In the genomic region with DNA sequence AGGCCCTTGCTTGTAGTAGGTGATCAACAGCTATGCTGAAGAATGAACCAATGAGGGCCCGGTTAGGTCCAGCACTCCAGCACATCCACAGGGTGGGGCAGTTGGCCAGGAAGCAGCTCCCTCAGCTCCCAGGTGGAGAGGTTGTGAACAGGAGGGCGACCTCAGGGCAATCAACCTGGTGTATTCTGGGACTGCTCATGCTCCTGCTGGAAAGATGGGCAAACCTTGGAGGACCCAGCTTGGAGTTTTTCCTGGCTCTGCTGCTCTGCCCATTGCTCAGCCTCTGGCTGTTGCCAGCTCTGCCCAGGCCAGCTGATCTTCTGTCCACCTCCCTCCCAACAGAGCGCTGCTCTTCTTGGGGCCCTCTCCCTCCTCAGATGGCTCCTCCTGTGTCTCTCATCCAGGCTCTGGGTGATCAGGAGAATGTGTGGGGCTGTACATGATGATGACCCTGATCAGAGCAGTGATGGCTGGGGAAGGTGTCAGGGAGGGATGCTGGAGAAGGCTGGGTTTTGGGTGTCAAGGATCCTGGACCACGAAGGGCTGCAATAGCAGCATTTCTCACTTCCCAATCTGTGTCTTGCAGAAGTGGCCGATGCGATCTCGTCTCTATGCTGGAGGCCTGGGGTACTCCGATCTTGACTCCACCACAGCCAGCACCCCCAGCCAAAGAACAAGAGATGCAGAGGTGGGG, we compare ENCODE assay signal across 21 cellular contexts. TPM values are rescaled to one million over a fixed set of nuclear protein-coding genes. Genes with fewer than 3 reads are reported as not detected.
DNase-seq lines count a peak whose midpoint lies in the region; ATAC-seq, FAIRE-seq and TF ChIP-seq lines count a peak whose summit lies in the region.
"Had no signal": no experiment of that assay in that cellular context is flagged by ENCODE, and none has a peak within 500 bp of the region (broad histone marks: within the 10 kb centered on the region; RNA-seq: fewer than 3 reads in every experiment).

No MANE protein-coding gene starts in this region.

- H3K27ac ChIP-seq in HEK293 (ENCODE audit: extremely low read depth, low read depth, low read length) (no peak overlapping the region), RWPE2 (ENCODE audit: poor library complexity, severe bottlenecking) (no peak overlapping the region), HepG2 (ENCODE audit: extremely low read length, insufficient read depth, low read length) (no peak overlapping the region), prostate gland (no peak overlapping the region)
- H3K27ac ChIP-seq: body of pancreas, neutrophil, right atrium auricular region, suprapubic skin had no signal

- peak; percentile 26 for DNase-seq in COLO668 (lab: John Stamatoyannopoulos, UW; ENCODE audit: unreplicated experiment)
- no peak for DNase-seq in RWPE2 (ENCODE audit: low spot score)
- peak; percentile 74 for DNase-seq in HepG2 (ENCODE audit: low spot score)
- no peak for DNase-seq in T-helper 2 cell
- no peak for DNase-seq in GM20000 (ENCODE audit: low spot score)
- no peak for DNase-seq in prostate gland (ENCODE audit: low spot score)
- DNase-seq: activated CD4-positive, alpha-beta T cell treated with anti-CD3 and anti-CD28 coated beads, Interleukin-2, amount 50 U/mL, for 4 hours; activated T-cell treated with anti-CD3 and anti-CD28 coated beads, Interleukin-2, amount 50 U/mL, for 1 hour; body of pancreas; dermis blood vessel endothelial cell; islet precursor cell; NCI-H1092; NCI-H2227 treated with DMSO at 0.1 percent for 48 hours; stimulated activated CD4-positive, alpha-beta T cell treated with anti-CD3 and anti-CD28 coated beads, Interleukin-1b, Interleukin-23, amount 100 ng/mL, for 48 hours had no signal

- H2AFZ ChIP-seq in HepG2 (ENCODE audit: low read length): no peak overlapping the region

- H3K36me3 ChIP-seq in HEK293 (ENCODE audit: control insufficient read depth in 2 of 2, insufficient read depth in 1 of 2, low read length in 2 of 2): no peaks in the 10 kb centered on the region
- no peaks in the 10 kb centered on the region for H3K36me3 ChIP-seq in RWPE2 (ENCODE audit: low read depth)
- H3K36me3 ChIP-seq in HepG2 (replicated peaks in 1 of 2; ENCODE audit: control insufficient read depth in 1 of 2, insufficient read depth in 2 of 2, low read length in 2 of 2): no peaks in the 10 kb centered on the region
- no peaks in the 10 kb centered on the region for H3K36me3 ChIP-seq in prostate gland
- H3K36me3 ChIP-seq: neutrophil, right atrium auricular region, suprapubic skin had no signal

- H3K4me1 ChIP-seq in HEK293 (ENCODE audit: control insufficient read depth, insufficient read depth, low read length) (no peaks in the 10 kb centered on the region), RWPE2 (ENCODE audit: insufficient read depth, poor library complexity, severe bottlenecking) (no peaks in the 10 kb centered on the region), HepG2 (ENCODE audit: insufficient read depth, low read length) (peaks cover 72% of the 10 kb centered on the region), prostate gland (replicated peaks) (no peaks in the 10 kb centered on the region)
- H3K4me1 ChIP-seq: body of pancreas, suprapubic skin had no signal

- H3K4me3 ChIP-seq in HEK293 (ENCODE audit: low read depth, low read length) (no peak overlapping the region), RWPE2 (ENCODE audit: severe bottlenecking) (no peak overlapping the region), HepG2 (replicated peaks in 1 of 3; ENCODE audit: insufficient read depth in 1 of 3, low read depth in 2 of 3, low read length in 3 of 3) (no peak overlapping the region), prostate gland (no peak overlapping the region)
- H3K4me3 ChIP-seq: body of pancreas, right atrium auricular region, suprapubic skin had no signal

- no peaks in the 10 kb centered on the region for H3K79me2 ChIP-seq in HepG2 (ENCODE audit: insufficient read depth, low read length)

- no peaks in the 10 kb centered on the region for H4K20me1 ChIP-seq in HepG2 (ENCODE audit: insufficient read depth, low read length)

- CTCF ChIA-PET in HEK293 (lab: Yijun Ruan, JAX): interaction anchor here (0.5 to 4.5 kb wide), 7 partner anchors 14 to 299 kb away, joined by 3 to 22 read pairs (median 3); no protein-coding TSS in a partner anchor
- CTCF ChIA-PET in HepG2 (lab: Yijun Ruan, JAX; ENCODE audit: low intra/inter-chr PET ratio, low total read pairs): interaction anchor here (2.5 kb wide), 1 partner anchor 39 kb away, joined by 22 read pairs; no protein-coding TSS in a partner anchor

- peak; percentile 87 for FAIRE-seq in HepG2 (lab: Jason Lieb, UNC)
- FAIRE-seq: H54 had no signal

- intact Hi-C loops in HepG2 (cut with micrococcal nuclease; ENCODE audit: unreplicated experiment) (loop anchor here (1.0 to 2.0 kb wide), 2 partner anchors 19 to 39 kb away; no protein-coding TSS in a partner anchor), prostate gland (cut with DNase I) (no loop called here)

- H3K4me2 ChIP-seq in HepG2 (ENCODE audit: low read depth, low read length): no peak overlapping the region; the same call in 1 of the 2 replicates

- peak; percentile 97 for TF ChIP-seq RAD21 in HepG2 (CRISPR knock-in tag; IDR thresholded peaks at IDR 0.05)

- no peak overlapping the region for H3K9ac ChIP-seq in HepG2 (ENCODE audit: insufficient read depth, low read depth, low read length)

- in situ Hi-C loops in HepG2 (cut with HindIII; ENCODE audit: extremely low pct_ligation_motif_present, low pct_unique_long_range_greater_than_20kb): loop anchor here (5.0 kb wide), 1 partner anchor 35 kb away; no protein-coding TSS in a partner anchor

- H3K27me3 ChIP-seq in RWPE2 (ENCODE audit: insufficient read depth, poor library complexity, severe bottlenecking): no peaks in the 10 kb centered on the region
- H3K27me3 ChIP-seq in HepG2 (ENCODE audit: control insufficient read depth in 1 of 2, insufficient read depth in 2 of 2, low read length in 2 of 2): peaks cover 0 to 2% of the 10 kb centered on the region in 2 experiments; a peak in 2 of 5 replicates
- no peaks in the 10 kb centered on the region for H3K27me3 ChIP-seq in prostate gland (replicated peaks; ENCODE audit: insufficient read depth)
- H3K27me3 ChIP-seq: body of pancreas, neutrophil, right atrium auricular region had no signal

- ATAC-seq in RWPE2 (ENCODE audit: low read depth) (peak; percentile 47; the same call in 1 of the 3 replicates), HepG2 (peak; percentile 92), HG02759 (IDR thresholded peaks at IDR 0.05; ENCODE audit: unreplicated experiment) (no peak)
- ATAC-seq: body of pancreas had no signal

- no peaks in the 10 kb centered on the region for H3K9me3 ChIP-seq in HEK293 (ENCODE audit: control insufficient read depth, insufficient read depth, low read depth, low read length)
- H3K9me3 ChIP-seq in RWPE2 (ENCODE audit: severe bottlenecking): no peaks in the 10 kb centered on the region
- no peaks in the 10 kb centered on the region for H3K9me3 ChIP-seq in HepG2 (ENCODE audit: low read length)
- no peaks in the 10 kb centered on the region for H3K9me3 ChIP-seq in prostate gland
- H3K9me3 ChIP-seq: body of pancreas, neutrophil, right atrium auricular region, suprapubic skin had no signal

- TF ChIP-seq POLR2A in HepG2 (IDR thresholded peaks at IDR 0.05; ENCODE audit: insufficient read depth in 1 of 2, low read depth in 2 of 2, low read length in 2 of 2) (no peak), prostate gland (IDR thresholded peaks at IDR 0.05) (no peak)

- 58% methylated on average over 5 of the region's 8 CpGs for WGBS in HepG2 (ENCODE audit: low lambda C conversion rate)
- 84% methylated on average over 8 of the region's 8 CpGs for WGBS in prostate gland

- no TSS peak for BruUV-seq in HepG2 (replicated peaks; lab: Mats Ljungman, UMichigan)

- TF ChIP-seq EP300 in HepG2 (IDR thresholded peaks at IDR 0.05; ENCODE audit: low read depth in 2 of 2, low read length in 2 of 2) (no peak), HepG2 (CRISPR knock-in tag; IDR thresholded peaks at IDR 0.05; ENCODE audit: borderline replicate concordance) (no peak)

- no peak for TF ChIP-seq CTCF in HEK293 (tag by site-specific recombination; IDR thresholded peaks at IDR 0.05)
- TF ChIP-seq CTCF in RWPE2 (IDR thresholded peaks at IDR 0.05; ENCODE audit: poor library complexity, severe bottlenecking): no peak
- peak; percentile 95 for TF ChIP-seq CTCF in HepG2 (CRISPR knock-in tag; IDR thresholded peaks at IDR 0.05)
- TF ChIP-seq CTCF in GM20000 (IDR thresholded peaks at IDR 0.05; ENCODE audit: extremely low read depth, missing control alignments): no peak
- no peak for TF ChIP-seq CTCF in prostate gland (IDR thresholded peaks at IDR 0.05)

- POLR2A ChIA-PET in HEK293 (lab: Yijun Ruan, JAX) (no interaction called here), HepG2 (lab: Yijun Ruan, JAX) (interaction anchor here (0.6 to 1.6 kb wide), 8 partner anchors 18 to 78 kb away, joined by 3 to 13 read pairs (median 4); partner anchors contain the start of genes ATRAID, PREB and SLC5A6)

RNA-seq across cellular contexts. Expression of gene TCF23, which starts 3.4 kb away (rescaled TPM):
- 0.02 and 0.04 TPM in 2 replicates for total RNA-seq in HepG2 (2016; rRNA removed; fragmentation: Illumina TruSeq; extraction: Trizol)
- total RNA-seq in HepG2 (2016; cell fraction: cytosol; rRNA removed; fragmentation: Illumina TruSeq; extraction: Trizol; ENCODE audit: low read depth): not detected in 2 replicates
- total RNA-seq in HepG2 (2016; cell fraction: insoluble cytoplasmic fraction; rRNA removed; fragmentation: Illumina TruSeq; extraction: Trizol): 0.15 TPM in 1 of 2 replicates, not detected in the other
- not detected in 2 replicates for total RNA-seq in HepG2 (2016; cell fraction: membrane; rRNA removed; fragmentation: Illumina TruSeq; extraction: Trizol)
- not detected in 2 replicates for total RNA-seq in HepG2 (2016; cell fraction: nucleus; rRNA removed; fragmentation: Illumina TruSeq; extraction: Trizol)
- polyA plus RNA-seq in HepG2 (2011; rRNA removed): 1.4 TPM in 2 replicates
- 0.98 and 1.1 TPM in 2 replicates for polyA plus RNA-seq in HepG2 (2011; cell fraction: cytosol; rRNA removed)
- polyA plus RNA-seq in HepG2 (2011; cell fraction: nucleus; rRNA removed): 1.7 and 2.0 TPM in 2 replicates
- polyA plus RNA-seq in HepG2 (2012): 0.80 and 1.5 TPM in 2 replicates
- polyA plus RNA-seq in HepG2 (2016; cell fraction: cytosol; fragmentation: Illumina TruSeq; extraction: Trizol; ENCODE audit: low read depth): not detected in 2 replicates
- polyA plus RNA-seq in HepG2 (2016; cell fraction: insoluble cytoplasmic fraction; fragmentation: Illumina TruSeq; extraction: Trizol; ENCODE audit: low read depth): not detected in 2 replicates
- not detected in 2 replicates for polyA plus RNA-seq in HepG2 (2016; cell fraction: membrane; fragmentation: Illumina TruSeq; extraction: Trizol; ENCODE audit: low read depth)
- polyA plus RNA-seq in HepG2 (2016; cell fraction: nucleus; fragmentation: Illumina TruSeq; extraction: Trizol; ENCODE audit: insufficient read depth, low read depth): 0.12 TPM in 1 of 2 replicates, not detected in the other
- polyA minus RNA-seq in HepG2 (2011; rRNA and poly(A)+ RNA removed; ENCODE audit: low replicate concordance): 1.3 TPM in 1 of 2 replicates, not detected in the other
- polyA minus RNA-seq in HepG2 (2011; cell fraction: cytosol; rRNA and poly(A)+ RNA removed): 0.49 and 0.70 TPM in 2 replicates
- 0.52 and 0.62 TPM in 2 replicates for polyA minus RNA-seq in HepG2 (2011; cell fraction: nucleus; rRNA and poly(A)+ RNA removed)
- 1 to 10 TPM in 1 of 2 donors, not detected in 1; 8.5 TPM for total RNA-seq in prostate gland
- total RNA-seq: dermis blood vessel endothelial cell, right atrium auricular region had no signal

RNA-seq across cellular contexts. Expression of gene PRR30, which starts 13.0 kb away (rescaled TPM):
- total RNA-seq in HepG2 (2016; rRNA removed; fragmentation: Illumina TruSeq; extraction: Trizol): not detected in 2 replicates
- not detected in 2 replicates for total RNA-seq in HepG2 (2016; cell fraction: cytosol; rRNA removed; fragmentation: Illumina TruSeq; extraction: Trizol; ENCODE audit: low read depth)
- not detected in 2 replicates for total RNA-seq in HepG2 (2016; cell fraction: insoluble cytoplasmic fraction; rRNA removed; fragmentation: Illumina TruSeq; extraction: Trizol)
- not detected in 2 replicates for total RNA-seq in HepG2 (2016; cell fraction: membrane; rRNA removed; fragmentation: Illumina TruSeq; extraction: Trizol)
- not detected in 2 replicates for total RNA-seq in HepG2 (2016; cell fraction: nucleus; rRNA removed; fragmentation: Illumina TruSeq; extraction: Trizol)
- not detected in 2 replicates for polyA plus RNA-seq in HepG2 (2011; rRNA removed)
- not detected in 2 replicates for polyA plus RNA-seq in HepG2 (2011; cell fraction: cytosol; rRNA removed)
- not detected in 2 replicates for polyA plus RNA-seq in HepG2 (2011; cell fraction: nucleus; rRNA removed)
- polyA plus RNA-seq in HepG2 (2012): not detected in 2 replicates
- not detected in 2 replicates for polyA plus RNA-seq in HepG2 (2016; cell fraction: cytosol; fragmentation: Illumina TruSeq; extraction: Trizol; ENCODE audit: low read depth)
- polyA plus RNA-seq in HepG2 (2016; cell fraction: insoluble cytoplasmic fraction; fragmentation: Illumina TruSeq; extraction: Trizol; ENCODE audit: low read depth): not detected in 2 replicates
- not detected in 2 replicates for polyA plus RNA-seq in HepG2 (2016; cell fraction: membrane; fragmentation: Illumina TruSeq; extraction: Trizol; ENCODE audit: low read depth)
- polyA plus RNA-seq in HepG2 (2016; cell fraction: nucleus; fragmentation: Illumina TruSeq; extraction: Trizol; ENCODE audit: insufficient read depth, low read depth): not detected in 2 replicates
- not detected in 2 replicates for polyA minus RNA-seq in HepG2 (2011; rRNA and poly(A)+ RNA removed; ENCODE audit: low replicate concordance)
- polyA minus RNA-seq in HepG2 (2011; cell fraction: cytosol; rRNA and poly(A)+ RNA removed): not detected in 2 replicates
- not detected in 2 replicates for polyA minus RNA-seq in HepG2 (2011; cell fraction: nucleus; rRNA and poly(A)+ RNA removed)
- 1 to 10 TPM in 1 of 2 donors, not detected in 1; 1.1 TPM for total RNA-seq in prostate gland
- total RNA-seq: body of pancreas, dermis blood vessel endothelial cell, right atrium auricular region, suprapubic skin had no signal
- polyA plus RNA-seq: esophagus had no signal

RNA-seq across cellular contexts. Expression of gene PREB, which starts 17.8 kb away (rescaled TPM):
- total RNA-seq in HepG2 (2016; rRNA removed; fragmentation: Illumina TruSeq; extraction: Trizol): 112 and 119 TPM in 2 replicates
- 39.9 and 63.7 TPM in 2 replicates for total RNA-seq in HepG2 (2016; cell fraction: cytosol; rRNA removed; fragmentation: Illumina TruSeq; extraction: Trizol; ENCODE audit: low read depth)
- total RNA-seq in HepG2 (2016; cell fraction: insoluble cytoplasmic fraction; rRNA removed; fragmentation: Illumina TruSeq; extraction: Trizol): 110 and 115 TPM in 2 replicates
- total RNA-seq in HepG2 (2016; cell fraction: membrane; rRNA removed; fragmentation: Illumina TruSeq; extraction: Trizol): 96.6 and 139 TPM in 2 replicates
- 53.1 and 57.3 TPM in 2 replicates for total RNA-seq in HepG2 (2016; cell fraction: nucleus; rRNA removed; fragmentation: Illumina TruSeq; extraction: Trizol)
- 192 and 208 TPM in 2 replicates for polyA plus RNA-seq in HepG2 (2011; rRNA removed)
- polyA plus RNA-seq in HepG2 (2011; cell fraction: cytosol; rRNA removed): 183 and 221 TPM in 2 replicates
- polyA plus RNA-seq in HepG2 (2011; cell fraction: nucleus; rRNA removed): 169 and 222 TPM in 2 replicates
- polyA plus RNA-seq in HepG2 (2012): 99.5 and 112 TPM in 2 replicates
- 38.3 and 64.2 TPM in 2 replicates for polyA plus RNA-seq in HepG2 (2016; cell fraction: cytosol; fragmentation: Illumina TruSeq; extraction: Trizol; ENCODE audit: low read depth)
- polyA plus RNA-seq in HepG2 (2016; cell fraction: insoluble cytoplasmic fraction; fragmentation: Illumina TruSeq; extraction: Trizol; ENCODE audit: low read depth): 119 and 122 TPM in 2 replicates
- 80.1 and 115 TPM in 2 replicates for polyA plus RNA-seq in HepG2 (2016; cell fraction: membrane; fragmentation: Illumina TruSeq; extraction: Trizol; ENCODE audit: low read depth)
- 90.6 and 93.2 TPM in 2 replicates for polyA plus RNA-seq in HepG2 (2016; cell fraction: nucleus; fragmentation: Illumina TruSeq; extraction: Trizol; ENCODE audit: insufficient read depth, low read depth)
- polyA minus RNA-seq in HepG2 (2011; rRNA and poly(A)+ RNA removed; ENCODE audit: low replicate concordance): 178 and 487 TPM in 2 replicates
- polyA minus RNA-seq in HepG2 (2011; cell fraction: cytosol; rRNA and poly(A)+ RNA removed): 57.6 and 60.2 TPM in 2 replicates
- 52.7 and 73.4 TPM in 2 replicates for polyA minus RNA-seq in HepG2 (2011; cell fraction: nucleus; rRNA and poly(A)+ RNA removed)
- total RNA-seq in prostate gland: 10 to 100 TPM; 74.0 to 88.9 TPM

RNA-seq across cellular contexts. Expression of gene ABHD1, which starts 28.6 kb away (rescaled TPM):
- total RNA-seq in HepG2 (2016; rRNA removed; fragmentation: Illumina TruSeq; extraction: Trizol) (0.04 TPM in 1 of 2 replicates, not detected in the other), prostate gland (1 to 10 TPM; 4.1 to 7.0 TPM)
- 0.40 and 0.44 TPM in 2 replicates for total RNA-seq in HepG2 (2016; cell fraction: cytosol; rRNA removed; fragmentation: Illumina TruSeq; extraction: Trizol; ENCODE audit: low read depth)
- total RNA-seq in HepG2 (2016; cell fraction: insoluble cytoplasmic fraction; rRNA removed; fragmentation: Illumina TruSeq; extraction: Trizol): 0.15 and 0.22 TPM in 2 replicates
- 0.28 and 0.52 TPM in 2 replicates for total RNA-seq in HepG2 (2016; cell fraction: membrane; rRNA removed; fragmentation: Illumina TruSeq; extraction: Trizol)
- not detected in 2 replicates for total RNA-seq in HepG2 (2016; cell fraction: nucleus; rRNA removed; fragmentation: Illumina TruSeq; extraction: Trizol)
- polyA plus RNA-seq in HepG2 (2011; rRNA removed): 0.81 and 0.85 TPM in 2 replicates
- 0.62 and 0.63 TPM in 2 replicates for polyA plus RNA-seq in HepG2 (2011; cell fraction: cytosol; rRNA removed)
- 3.5 and 4.0 TPM in 2 replicates for polyA plus RNA-seq in HepG2 (2011; cell fraction: nucleus; rRNA removed)
- 1.7 and 1.8 TPM in 2 replicates for polyA plus RNA-seq in HepG2 (2012)
- 0.51 and 0.72 TPM in 2 replicates for polyA plus RNA-seq in HepG2 (2016; cell fraction: cytosol; fragmentation: Illumina TruSeq; extraction: Trizol; ENCODE audit: low read depth)
- polyA plus RNA-seq in HepG2 (2016; cell fraction: insoluble cytoplasmic fraction; fragmentation: Illumina TruSeq; extraction: Trizol; ENCODE audit: low read depth): not detected in 2 replicates
- 0.34 and 0.47 TPM in 2 replicates for polyA plus RNA-seq in HepG2 (2016; cell fraction: membrane; fragmentation: Illumina TruSeq; extraction: Trizol; ENCODE audit: low read depth)
- 0.69 TPM in 1 of 2 replicates, not detected in the other for polyA plus RNA-seq in HepG2 (2016; cell fraction: nucleus; fragmentation: Illumina TruSeq; extraction: Trizol; ENCODE audit: insufficient read depth, low read depth)
- 0.72 TPM in 1 of 2 replicates, not detected in the other for polyA minus RNA-seq in HepG2 (2011; rRNA and poly(A)+ RNA removed; ENCODE audit: low replicate concordance)
- not detected in 2 replicates for polyA minus RNA-seq in HepG2 (2011; cell fraction: cytosol; rRNA and poly(A)+ RNA removed)
- 0.26 and 1.4 TPM in 2 replicates for polyA minus RNA-seq in HepG2 (2011; cell fraction: nucleus; rRNA and poly(A)+ RNA removed)
- total RNA-seq: dermis blood vessel endothelial cell, suprapubic skin had no signal

RNA-seq across cellular contexts. Expression of gene CGREF1, which starts 33.3 kb away (rescaled TPM):
- total RNA-seq in HepG2 (2016; rRNA removed; fragmentation: Illumina TruSeq; extraction: Trizol): 7.0 and 13.9 TPM in 2 replicates
- 7.2 and 7.6 TPM in 2 replicates for total RNA-seq in HepG2 (2016; cell fraction: cytosol; rRNA removed; fragmentation: Illumina TruSeq; extraction: Trizol; ENCODE audit: low read depth)
- total RNA-seq in HepG2 (2016; cell fraction: insoluble cytoplasmic fraction; rRNA removed; fragmentation: Illumina TruSeq; extraction: Trizol): 6.8 and 14.7 TPM in 2 replicates
- total RNA-seq in HepG2 (2016; cell fraction: membrane; rRNA removed; fragmentation: Illumina TruSeq; extraction: Trizol): 9.9 and 14.3 TPM in 2 replicates
- 11.7 and 13.6 TPM in 2 replicates for total RNA-seq in HepG2 (2016; cell fraction: nucleus; rRNA removed; fragmentation: Illumina TruSeq; extraction: Trizol)
- polyA plus RNA-seq in HepG2 (2011; rRNA removed): 23.4 and 30.8 TPM in 2 replicates
- 26.4 and 27.5 TPM in 2 replicates for polyA plus RNA-seq in HepG2 (2011; cell fraction: cytosol; rRNA removed)
- 30.3 and 37.8 TPM in 2 replicates for polyA plus RNA-seq in HepG2 (2011; cell fraction: nucleus; rRNA removed)
- polyA plus RNA-seq in HepG2 (2012): 29.7 and 31.5 TPM in 2 replicates
- polyA plus RNA-seq in HepG2 (2016; cell fraction: cytosol; fragmentation: Illumina TruSeq; extraction: Trizol; ENCODE audit: low read depth): 9.6 and 11.3 TPM in 2 replicates
- polyA plus RNA-seq in HepG2 (2016; cell fraction: insoluble cytoplasmic fraction; fragmentation: Illumina TruSeq; extraction: Trizol; ENCODE audit: low read depth): 9.2 and 9.7 TPM in 2 replicates
- 12.0 and 14.2 TPM in 2 replicates for polyA plus RNA-seq in HepG2 (2016; cell fraction: membrane; fragmentation: Illumina TruSeq; extraction: Trizol; ENCODE audit: low read depth)
- 23.5 and 24.6 TPM in 2 replicates for polyA plus RNA-seq in HepG2 (2016; cell fraction: nucleus; fragmentation: Illumina TruSeq; extraction: Trizol; ENCODE audit: insufficient read depth, low read depth)
- polyA minus RNA-seq in HepG2 (2011; rRNA and poly(A)+ RNA removed; ENCODE audit: low replicate concordance): 0.09 and 14.9 TPM in 2 replicates
- polyA minus RNA-seq in HepG2 (2011; cell fraction: cytosol; rRNA and poly(A)+ RNA removed): 5.9 and 7.1 TPM in 2 replicates
- 10.7 and 13.8 TPM in 2 replicates for polyA minus RNA-seq in HepG2 (2011; cell fraction: nucleus; rRNA and poly(A)+ RNA removed)
- 10 to 100 TPM in 1 of 2 donors, 1 to 10 TPM in 1; 4.9 to 10.7 TPM for total RNA-seq in prostate gland

Comparison
In these comparisons a context has a peak if more than half of its experiments do, and no peak if none do; other contexts are left out.
1. DNase-seq: peak in COLO668 (single experiment) and HepG2 (single experiment); none in RWPE2 (single experiment), T-helper 2 cell (0 of 5), GM20000 (single experiment) and prostate gland (single experiment).